ENCODE assay signal across 21 cellular contexts in genomic region chr7:2507208-2507916, GRCh38. TPM values are rescaled to one million over a fixed set of nuclear protein-coding genes. Genes with fewer than 3 reads are reported as not detected.
DNase-seq lines count a peak whose midpoint lies in the region; ATAC-seq and TF ChIP-seq lines count a peak whose summit lies in the region.
"Had no signal": no experiment of that assay in that cellular context is flagged by ENCODE, and none has a peak within 500 bp of the region (broad histone marks: within the 10 kb centered on the region; RNA-seq: fewer than 3 reads in every experiment).

No MANE protein-coding gene starts in this region.

- no peak overlapping the region for H3K4me3 ChIP-seq in heart right ventricle
- H3K4me3 ChIP-seq in right atrium auricular region = no peak overlapping the region
- no peak overlapping the region for H3K4me3 ChIP-seq in PC-9
- no peak overlapping the region for H3K4me3 ChIP-seq in endodermal cell (ENCODE audit: low read length)
- H3K4me3 ChIP-seq in Karpas-422 (ENCODE audit: low read length) = no peak overlapping the region
- H3K4me3 ChIP-seq: testis, vagina had no signal

- H3K9me2 ChIP-seq in PC-9 (ENCODE audit: insufficient read depth) = no peaks in the 10 kb centered on the region
- H3K9me2 ChIP-seq in Karpas-422 (replicated peaks; ENCODE audit: insufficient read depth, low read length) = no peaks in the 10 kb centered on the region

- TF ChIP-seq CTCF in heart right ventricle (IDR thresholded peaks at IDR 0.05) (no peak), right atrium auricular region (IDR thresholded peaks at IDR 0.05) (no peak), PC-9 (conservative IDR thresholded peaks at IDR 0.05) (no peak), endodermal cell (conservative IDR thresholded peaks at IDR 0.05) (no peak)

- H3K27me3 Mint-ChIP-seq in endodermal cell (ENCODE audit: insufficient read depth) = no peaks in the 10 kb centered on the region
- H3K27me3 Mint-ChIP-seq in stimulated activated memory B cell treated with anti-CD40 and anti-IgM and Interleukin-4, amounts not matched to agents 10 μg/mL and 1 μg/mL and 100 μg/mL, for 72 hours = no peaks in the 10 kb centered on the region

- no peak overlapping the region for H3K4me3 Mint-ChIP-seq in endodermal cell
- no peak overlapping the region for H3K4me3 Mint-ChIP-seq in stimulated activated memory B cell treated with anti-CD40 and anti-IgM and Interleukin-4, amounts not matched to agents 10 μg/mL and 1 μg/mL and 100 μg/mL, for 72 hours

- CTCF ChIA-PET in PC-9 (lab: Charles Lee) = interaction anchor here (0.6 kb wide), 1 partner anchor 9 kb away, joined by 5 read pairs; no protein-coding TSS in a partner anchor

- ATAC-seq in heart right ventricle = no peak
- no peak for ATAC-seq in stimulated activated memory B cell treated with anti-CD40 and anti-IgM and Interleukin-4, amounts not matched to agents 10 μg/mL and 1 μg/mL and 100 μg/mL, for 72 hours
- no peak for ATAC-seq in GM21423 (IDR thresholded peaks at IDR 0.05; ENCODE audit: unreplicated experiment)
- ATAC-seq: HCT116, left colon had no signal

- H3K36me3 Mint-ChIP-seq in endodermal cell (ENCODE audit: low read depth) = no peaks in the 10 kb centered on the region
- no peaks in the 10 kb centered on the region for H3K36me3 Mint-ChIP-seq in stimulated activated memory B cell treated with anti-CD40 and anti-IgM and Interleukin-4, amounts not matched to agents 10 μg/mL and 1 μg/mL and 100 μg/mL, for 72 hours

- POLR2A ChIA-PET in PC-9 (lab: Charles Lee; ENCODE audit: unreplicated experiment) = no interaction called here

- H3K27me3 ChIP-seq in heart right ventricle (peaks cover 0 to 5% (median 0%) of the 10 kb centered on the region in 7 donors), right atrium auricular region (no peaks in the 10 kb centered on the region), PC-9 (ENCODE audit: insufficient read depth, low read depth) (peaks cover 7% of the 10 kb centered on the region), endodermal cell (ENCODE audit: control insufficient read depth, insufficient read depth, low read length, poor library complexity, severe bottlenecking) (no peaks in the 10 kb centered on the region), Karpas-422 (ENCODE audit: low read length) (no peaks in the 10 kb centered on the region)
- H3K27me3 ChIP-seq: testis, vagina had no signal

- H3K4me1 Mint-ChIP-seq in endodermal cell = peaks cover 18% of the 10 kb centered on the region
- peaks cover 58% of the 10 kb centered on the region for H3K4me1 Mint-ChIP-seq in stimulated activated memory B cell treated with anti-CD40 and anti-IgM and Interleukin-4, amounts not matched to agents 10 μg/mL and 1 μg/mL and 100 μg/mL, for 72 hours

- H3K79me2 ChIP-seq in PC-9 (ENCODE audit: low read depth) = no peaks in the 10 kb centered on the region
- H3K79me2 ChIP-seq in Karpas-422 (ENCODE audit: low read length) = no peaks in the 10 kb centered on the region

- H3K9me3 ChIP-seq in heart right ventricle = no peaks in the 10 kb centered on the region
- no peaks in the 10 kb centered on the region for H3K9me3 ChIP-seq in right atrium auricular region
- H3K9me3 ChIP-seq in PC-9 (ENCODE audit: insufficient read depth, low read depth) = no peaks in the 10 kb centered on the region
- H3K9me3 ChIP-seq in endodermal cell (ENCODE audit: control insufficient read depth, low read length) = no peaks in the 10 kb centered on the region
- H3K9me3 ChIP-seq in Karpas-422 (ENCODE audit: low read length) = no peaks in the 10 kb centered on the region
- H3K9me3 ChIP-seq: testis, vagina had no signal

- H3K36me3 ChIP-seq in heart right ventricle (no peaks in the 10 kb centered on the region), right atrium auricular region (no peaks in the 10 kb centered on the region), PC-9 (ENCODE audit: low read depth) (no peaks in the 10 kb centered on the region), endodermal cell (ENCODE audit: control insufficient read depth, insufficient read depth, low read length) (no peaks in the 10 kb centered on the region), Karpas-422 (ENCODE audit: insufficient read depth, low read length) (no peaks in the 10 kb centered on the region)
- H3K36me3 ChIP-seq: vagina had no signal

- H3K27ac Mint-ChIP-seq in endodermal cell = peak overlapping the region; percentile 10
- H3K27ac Mint-ChIP-seq in stimulated activated memory B cell treated with anti-CD40 and anti-IgM and Interleukin-4, amounts not matched to agents 10 μg/mL and 1 μg/mL and 100 μg/mL, for 72 hours = peak overlapping the region; percentile 99

- intact Hi-C loops in heart right ventricle (cut with DNase I) = no loop called here
- intact Hi-C loops in PC-9 (cut with micrococcal nuclease; ENCODE audit: unreplicated experiment) = no loop called here

- BruUV-seq in PC-9 (replicated peaks; lab: Mats Ljungman, UMichigan) = no TSS peak

- no peaks in the 10 kb centered on the region for H3K9me3 Mint-ChIP-seq in endodermal cell
- H3K9me3 Mint-ChIP-seq in stimulated activated memory B cell treated with anti-CD40 and anti-IgM and Interleukin-4, amounts not matched to agents 10 μg/mL and 1 μg/mL and 100 μg/mL, for 72 hours = no peaks in the 10 kb centered on the region

- no peak overlapping the region for H3K9ac ChIP-seq in endodermal cell (ENCODE audit: extremely low read depth, low read length, poor library complexity, severe bottlenecking)
- H3K9ac ChIP-seq in Karpas-422 (ENCODE audit: low read length) = no peak overlapping the region

- WGBS in heart right ventricle, 2 donors = 69 to 72% methylated on average over 26 of the region's 26 CpGs
- WGBS in endodermal cell (ENCODE audit: insufficient coverage in 1 of 2, insufficient read length in 1 of 2), 2 experiments = 83% methylated on average over 18 to 26 of the region's 26 CpGs

- H4K20me1 ChIP-seq in PC-9 (ENCODE audit: insufficient read depth) (no peaks in the 10 kb centered on the region), Karpas-422 (ENCODE audit: insufficient read depth, low read depth, low read length) (no peaks in the 10 kb centered on the region)

- H3K4me1 ChIP-seq in heart right ventricle = peaks cover 25 to 63% (median 57%) of the 10 kb centered on the region in 9 donors
- H3K4me1 ChIP-seq in right atrium auricular region = peaks cover 0 to 47% of the 10 kb centered on the region in 2 donors
- H3K4me1 ChIP-seq in PC-9 (replicated peaks; ENCODE audit: insufficient read depth) = peaks cover 26% of the 10 kb centered on the region
- peaks cover 15% of the 10 kb centered on the region for H3K4me1 ChIP-seq in endodermal cell (ENCODE audit: control insufficient read depth, insufficient read depth, low read length)
- H3K4me1 ChIP-seq in Karpas-422 (ENCODE audit: low read length) = peaks cover 12% of the 10 kb centered on the region

- peak overlapping the region in 6 of 10 donors; percentile 38 to 87 (median 66) for H3K27ac ChIP-seq in heart right ventricle
- no peak overlapping the region for H3K27ac ChIP-seq in right atrium auricular region
- H3K27ac ChIP-seq in PC-9 = no peak overlapping the region
- H3K27ac ChIP-seq in endodermal cell (ENCODE audit: low read depth, low read length) = no peak overlapping the region
- H3K27ac ChIP-seq in Karpas-422 (ENCODE audit: low read length) = no peak overlapping the region
- H3K27ac ChIP-seq: C4-2B, vagina had no signal

- H3F3A ChIP-seq in PC-9 (ENCODE audit: insufficient read depth, low read depth) = peaks cover 23% of the 10 kb centered on the region

- H3K4me2 ChIP-seq in PC-9 (peak overlapping the region; percentile 77), Karpas-422 (ENCODE audit: low read depth, low read length, poor library complexity, severe bottlenecking) (no peak overlapping the region)

- H2AFZ ChIP-seq in PC-9 (no peak overlapping the region), Karpas-422 (ENCODE audit: low read length) (no peak overlapping the region)

- DNase-seq in heart right ventricle (no peak), right atrium auricular region (ENCODE audit: low spot score) (no peak), PC-9 (no peak), endodermal cell (no peak), Karpas-422 (no peak)
- DNase-seq in NK-92 treated with Interleukin-12 subunit alpha and Interleukin-12 subunit beta, amount 100 ng/mL, for 24 hours (lab: John Stamatoyannopoulos, UW) = no peak
- DNase-seq: activated effector memory CD4-positive, alpha-beta T cell treated with Interleukin-2 at 50 U/mL for 16 hours; cortex of kidney; midbrain; NCI-H1105 treated with DMSO at 0.1 percent for 48 hours; NCI-H2081 treated with DMSO at 0.1 percent for 48 hours; posterior cingulate gyrus; testis had no signal

RNA-seq across cellular contexts. Expression of gene LFNG, which starts 12.2 kb away (rescaled TPM):
- total RNA-seq in heart right ventricle = 10 to 100 TPM in 4 of 10 donors, 1 to 10 TPM in 6; 2.4 to 11.8 (median 9.0) TPM
- 10 to 100 TPM in 1 of 2 donors, 1 to 10 TPM in 1; 7.2 to 10.8 TPM for polyA plus RNA-seq in heart right ventricle
- total RNA-seq in right atrium auricular region = 1 to 10 TPM; 3.8 to 4.3 TPM
- 21.3 and 24.7 TPM in 2 replicates for total RNA-seq in PC-9 (2021)
- 10 to 100 TPM; 16.0 to 47.2 TPM for total RNA-seq in endodermal cell
- polyA plus RNA-seq in endodermal cell (2013, experiment 1 of 2) = 54.6 TPM
- 43.4 TPM for polyA plus RNA-seq in endodermal cell (2013, experiment 2 of 2)
- 0.07 and 0.19 TPM in 2 replicates for total RNA-seq in Karpas-422 (2014; rRNA removed; shearing (Covaris generic); ENCODE audit: low replicate concordance)

RNA-seq across cellular contexts. Expression of gene GRIFIN, which starts 31.2 kb away (rescaled TPM):
- total RNA-seq in heart right ventricle = not detected
- not detected for polyA plus RNA-seq in heart right ventricle
- not detected for total RNA-seq in right atrium auricular region
- not detected in 2 replicates for total RNA-seq in PC-9 (2021)
- total RNA-seq in endodermal cell = not detected
- polyA plus RNA-seq in endodermal cell (2013, experiment 1 of 2) = not detected
- not detected for polyA plus RNA-seq in endodermal cell (2013, experiment 2 of 2)
- total RNA-seq in Karpas-422 (2014; rRNA removed; shearing (Covaris generic); ENCODE audit: low replicate concordance) = not detected in 2 replicates
- total RNA-seq: left colon, NCI-H460, testis, vagina had no signal
- polyA plus RNA-seq: neural cell had no signal

RNA-seq across cellular contexts. Expression of gene BRAT1, which starts 48.0 kb away (rescaled TPM):
- total RNA-seq in heart right ventricle (10 to 100 TPM; 10.6 to 18.2 (median 12.8) TPM), right atrium auricular region (10 to 100 TPM; 20.9 to 24.6 TPM), PC-9 (2021) (53.9 and 57.7 TPM in 2 replicates), endodermal cell (10 to 100 TPM; 42.1 to 42.7 TPM)
- polyA plus RNA-seq in heart right ventricle = 10 to 100 TPM; 16.8 to 22.8 TPM
- polyA plus RNA-seq in endodermal cell (2013, experiment 1 of 2) = 46.3 TPM
- polyA plus RNA-seq in endodermal cell (2013, experiment 2 of 2) = 42.2 TPM
- total RNA-seq in Karpas-422 (2014; rRNA removed; shearing (Covaris generic); ENCODE audit: low replicate concordance) = 10.5 and 30.1 TPM in 2 replicates

RNA-seq across cellular contexts. Expression of gene IQCE, which starts 51.4 kb away (rescaled TPM):
- total RNA-seq in heart right ventricle (10 to 100 TPM in 4 of 10 donors, 1 to 10 TPM in 6; 7.8 to 13.8 (median 9.4) TPM), right atrium auricular region (1 to 10 TPM; 6.6 to 9.1 TPM), PC-9 (2021) (28.3 and 35.8 TPM in 2 replicates), endodermal cell (10 to 100 TPM; 15.4 to 20.8 TPM)
- 1 to 10 TPM; 4.2 to 5.0 TPM for polyA plus RNA-seq in heart right ventricle
- 15.7 TPM for polyA plus RNA-seq in endodermal cell (2013, experiment 1 of 2)
- polyA plus RNA-seq in endodermal cell (2013, experiment 2 of 2) = 13.5 TPM
- total RNA-seq in Karpas-422 (2014; rRNA removed; shearing (Covaris generic); ENCODE audit: low replicate concordance) = 0.93 and 1.1 TPM in 2 replicates

Comparison
In these comparisons a context has a peak if more than half of its experiments do, and no peak if none do; other contexts are left out.
1. H3K27ac ChIP-seq: peak in heart right ventricle (6 of 10); none in right atrium auricular region (0 of 2), PC-9 (single experiment), endodermal cell (single experiment) and Karpas-422 (single experiment).